1 cellular context compared by ENCODE assay signal in the genomic region with DNA sequence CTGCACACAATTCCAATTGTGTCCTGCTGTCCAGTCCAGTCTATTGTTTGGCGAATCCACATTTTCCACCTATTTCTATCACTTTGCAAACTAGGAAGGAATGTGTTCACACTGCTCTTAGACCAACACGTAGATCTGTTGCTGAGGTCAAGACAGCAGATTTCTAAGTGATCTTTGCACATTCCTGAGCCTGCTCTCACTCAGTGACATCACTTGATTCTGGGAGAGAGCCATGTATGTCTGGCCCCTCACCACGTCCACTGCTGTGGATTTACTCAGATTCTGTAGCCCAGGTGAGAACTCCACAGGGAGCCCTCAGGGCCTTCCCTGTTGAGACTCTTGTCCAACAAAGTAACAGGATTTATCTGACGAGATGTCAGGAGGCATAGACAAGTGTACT.
TF ChIP-seq lines count a peak whose summit lies in the region.

No MANE protein-coding gene starts in this region.

TF ChIP-seq in IMR-90, 13 proteins besides CTCF, POLR2A, EP300 and RAD21:
- TF ChIP-seq BHLHE40 (IDR thresholded peaks at IDR 0.05; ENCODE audit: low read depth, low read length) (no peak), CHD1 (IDR thresholded peaks at IDR 0.05; ENCODE audit: low read depth, low read length) (no peak), RFX5 (IDR thresholded peaks at IDR 0.05; ENCODE audit: low read depth, low read length) (no peak), MXI1 (IDR thresholded peaks at IDR 0.05; ENCODE audit: borderline replicate concordance, low read depth, low read length) (no peak), NFE2L2 (IDR thresholded peaks at IDR 0.05; ENCODE audit: low read depth, low read length) (no peak), MAZ (IDR thresholded peaks at IDR 0.05; ENCODE audit: borderline replicate concordance, low read depth, low read length) (no peak), SMC3 (IDR thresholded peaks at IDR 0.05; ENCODE audit: low read depth, low read length) (no peak), FOS (IDR thresholded peaks at IDR 0.05; ENCODE audit: low read depth, low read length) (no peak), RCOR1 (IDR thresholded peaks at IDR 0.05; ENCODE audit: insufficient replicate concordance, low read length) (no peak), CEBPB (IDR thresholded peaks at IDR 0.05; ENCODE audit: low read depth, low read length) (no peak), MAFK (IDR thresholded peaks at IDR 0.05; ENCODE audit: low read depth, low read length) (no peak)
- TF ChIP-seq, protein P1, sequence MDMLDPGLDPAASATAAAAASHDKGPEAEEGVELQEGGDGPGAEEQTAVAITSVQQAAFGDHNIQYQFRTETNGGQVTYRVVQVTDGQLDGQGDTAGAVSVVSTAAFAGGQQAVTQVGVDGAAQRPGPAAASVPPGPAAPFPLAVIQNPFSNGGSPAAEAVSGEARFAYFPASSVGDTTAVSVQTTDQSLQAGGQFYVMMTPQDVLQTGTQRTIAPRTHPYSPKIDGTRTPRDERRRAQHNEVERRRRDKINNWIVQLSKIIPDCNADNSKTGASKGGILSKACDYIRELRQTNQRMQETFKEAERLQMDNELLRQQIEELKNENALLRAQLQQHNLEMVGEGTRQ (IDR thresholded peaks at IDR 0.05; ENCODE audit: low read depth, low read length) = no peak
- TF ChIP-seq, protein P2, sequence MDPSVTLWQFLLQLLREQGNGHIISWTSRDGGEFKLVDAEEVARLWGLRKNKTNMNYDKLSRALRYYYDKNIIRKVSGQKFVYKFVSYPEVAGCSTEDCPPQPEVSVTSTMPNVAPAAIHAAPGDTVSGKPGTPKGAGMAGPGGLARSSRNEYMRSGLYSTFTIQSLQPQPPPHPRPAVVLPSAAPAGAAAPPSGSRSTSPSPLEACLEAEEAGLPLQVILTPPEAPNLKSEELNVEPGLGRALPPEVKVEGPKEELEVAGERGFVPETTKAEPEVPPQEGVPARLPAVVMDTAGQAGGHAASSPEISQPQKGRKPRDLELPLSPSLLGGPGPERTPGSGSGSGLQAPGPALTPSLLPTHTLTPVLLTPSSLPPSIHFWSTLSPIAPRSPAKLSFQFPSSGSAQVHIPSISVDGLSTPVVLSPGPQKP (IDR thresholded peaks at IDR 0.05; ENCODE audit: borderline replicate concordance, low read depth, low read length) = no peak
